ENCODE assay signal across 9 cellular contexts in genomic region chr4:183118585-183118984, GRCh38. TPM values are rescaled to one million over a fixed set of nuclear protein-coding genes. Genes with fewer than 3 reads are reported as not detected.
DNase-seq lines count a peak whose midpoint lies in the region; ATAC-seq and TF ChIP-seq lines count a peak whose summit lies in the region.
"Had no signal": no experiment of that assay in that cellular context is flagged by ENCODE, and none has a peak within 500 bp of the region (broad histone marks: within the 10 kb centered on the region; RNA-seq: fewer than 3 reads in every experiment).

No MANE protein-coding gene starts in this region.

- CTCF ChIA-PET in Caco-2 (lab: Charles Lee), result no interaction called here

- H3K27ac ChIP-seq in neural progenitor cell (peak overlapping the region; percentile 83), MM.1S (ENCODE audit: low read length) (no peak overlapping the region)

- H3K4me1 Mint-ChIP-seq in Caco-2 (ENCODE audit: low read depth, unreplicated experiment) (peaks cover 47% of the 10 kb centered on the region), neural progenitor cell (peaks cover 17% of the 10 kb centered on the region)
- H3K4me1 Mint-ChIP-seq in activated T-cell treated with anti-CD3 and anti-CD28 coated beads, Interleukin-2, amount 50 U/mL, for 4 hours (ENCODE audit: low read depth), result no peaks in the 10 kb centered on the region

- H3K36me3 ChIP-seq in Caco-2 (ENCODE audit: control insufficient read depth, insufficient read depth, low read length) (no peaks in the 10 kb centered on the region), neural progenitor cell (no peaks in the 10 kb centered on the region), MM.1S (replicated peaks; ENCODE audit: insufficient read depth, low read length) (no peaks in the 10 kb centered on the region)

- H3F3A ChIP-seq in neural progenitor cell (ENCODE audit: low read depth) (peaks cover 22% of the 10 kb centered on the region), MM.1S (ENCODE audit: insufficient read depth, low read length) (no peaks in the 10 kb centered on the region)

- H3K27ac Mint-ChIP-seq in Caco-2 (ENCODE audit: unreplicated experiment) (peak overlapping the region; percentile 84), neural progenitor cell (peak overlapping the region; percentile 98)

- peaks cover 3% of the 10 kb centered on the region for H4K20me1 ChIP-seq in neural progenitor cell (ENCODE audit: low read depth)
- no peaks in the 10 kb centered on the region for H4K20me1 ChIP-seq in MM.1S (ENCODE audit: insufficient read depth, low read length)

- no TSS peak for BruUV-seq in Caco-2 (replicated peaks; lab: Mats Ljungman, UMichigan)

- H2AFZ ChIP-seq in neural progenitor cell (replicated peaks) (no peak overlapping the region), MM.1S (ENCODE audit: low read length) (no peak overlapping the region)

- H3K9me3 Mint-ChIP-seq in Caco-2 (ENCODE audit: unreplicated experiment), result no peaks in the 10 kb centered on the region
- H3K9me3 Mint-ChIP-seq in neural progenitor cell, result peaks cover 3% of the 10 kb centered on the region
- no peaks in the 10 kb centered on the region for H3K9me3 Mint-ChIP-seq in activated T-cell treated with anti-CD3 and anti-CD28 coated beads, Interleukin-2, amount 50 U/mL, for 4 hours

- intact Hi-C loops in Caco-2 (cut with micrococcal nuclease; ENCODE audit: unreplicated experiment), result no loop called here

- H3K4me1 ChIP-seq in Caco-2 (peaks cover 57% of the 10 kb centered on the region), neural progenitor cell (peaks cover 19% of the 10 kb centered on the region), MM.1S (ENCODE audit: low read length) (no peaks in the 10 kb centered on the region)

- H3K9me3 ChIP-seq in Caco-2, result no peaks in the 10 kb centered on the region
- no peaks in the 10 kb centered on the region for H3K9me3 ChIP-seq in neural progenitor cell (ENCODE audit: low read depth)
- no peaks in the 10 kb centered on the region for H3K9me3 ChIP-seq in MM.1S (replicated peaks; ENCODE audit: insufficient read depth, low read length)

- H3K4me2 ChIP-seq in neural progenitor cell (peak overlapping the region; percentile 72), MM.1S (ENCODE audit: low read depth, low read length) (no peak overlapping the region)

- TF ChIP-seq CTCF in Caco-2 (IDR thresholded peaks at IDR 0.05; ENCODE audit: insufficient read depth in 1 of 2, low read depth in 1 of 2, low read length in 1 of 2, severe bottlenecking in 1 of 2, unreplicated experiment in 1 of 2), result no peak
- TF ChIP-seq CTCF in fibroblast of mammary gland (conservative IDR thresholded peaks at IDR 0.05; ENCODE audit: control insufficient read depth, insufficient read depth, low read depth, low read length), result no peak
- TF ChIP-seq CTCF in neural progenitor cell (IDR thresholded peaks at IDR 0.05), result no peak
- no peak for TF ChIP-seq CTCF in MM.1S (IDR thresholded peaks at IDR 0.05; ENCODE audit: low read length)

- H3K27me3 Mint-ChIP-seq in Caco-2 (ENCODE audit: insufficient read depth, unreplicated experiment) (no peaks in the 10 kb centered on the region), neural progenitor cell (ENCODE audit: insufficient read depth, low read depth) (no peaks in the 10 kb centered on the region)
- H3K27me3 Mint-ChIP-seq in activated T-cell treated with anti-CD3 and anti-CD28 coated beads, Interleukin-2, amount 50 U/mL, for 4 hours (ENCODE audit: low read depth), result no peaks in the 10 kb centered on the region

- ATAC-seq in HG03565 (IDR thresholded peaks at IDR 0.05; ENCODE audit: unreplicated experiment), result no peak
- ATAC-seq in activated T-cell treated with anti-CD3 and anti-CD28 coated beads, Interleukin-2, amount 50 U/mL, for 4 hours, result no peak
- ATAC-seq in GM21825 (IDR thresholded peaks at IDR 0.05; ENCODE audit: unreplicated experiment), result no peak

- H3K4me3 ChIP-seq in Caco-2 (ENCODE audit: low read depth, low read length) (no peak overlapping the region), fibroblast of mammary gland (ENCODE audit: control insufficient read depth, low read depth, low read length) (no peak overlapping the region), neural progenitor cell (peak overlapping the region; percentile 19), MM.1S (ENCODE audit: low read length) (no peak overlapping the region)

- H3K9me2 ChIP-seq in MM.1S (replicated peaks; ENCODE audit: insufficient read depth, low read length), result no peaks in the 10 kb centered on the region

- H3K9ac ChIP-seq in neural progenitor cell, result no peak overlapping the region
- H3K9ac ChIP-seq in MM.1S (ENCODE audit: low read length), result no peak overlapping the region

- H3K27me3 ChIP-seq in Caco-2 (replicated peaks; ENCODE audit: control insufficient read depth, insufficient read depth, low read length), result no peaks in the 10 kb centered on the region
- no peaks in the 10 kb centered on the region for H3K27me3 ChIP-seq in neural progenitor cell
- no peaks in the 10 kb centered on the region for H3K27me3 ChIP-seq in MM.1S (replicated peaks; ENCODE audit: insufficient read depth, low read length)

- POLR2A ChIA-PET in Caco-2 (lab: Charles Lee), result no interaction called here

- DNase-seq in Caco-2 (peak in 1 of 2 experiments; percentile 34), RPMI7951 (ENCODE audit: low read depth) (peak; percentile 72), fibroblast of mammary gland (ENCODE audit: low read depth) (peak; percentile 80), neural progenitor cell (ENCODE audit: low spot score) (peak; percentile 70), MM.1S (no peak)
- DNase-seq in activated T-cell treated with anti-CD3 and anti-CD28 coated beads, Interleukin-2, amount 50 U/mL, for 4 hours, result no peak
- DNase-seq: RPMI8226 had no signal

- H3K4me3 Mint-ChIP-seq in Caco-2 (ENCODE audit: unreplicated experiment), result peak overlapping the region; percentile 57
- peak overlapping the region; percentile 46 for H3K4me3 Mint-ChIP-seq in neural progenitor cell
- no peak overlapping the region for H3K4me3 Mint-ChIP-seq in activated T-cell treated with anti-CD3 and anti-CD28 coated beads, Interleukin-2, amount 50 U/mL, for 4 hours

- peaks cover 100% of the 10 kb centered on the region for H3K79me2 ChIP-seq in neural progenitor cell (ENCODE audit: low read depth)
- no peaks in the 10 kb centered on the region for H3K79me2 ChIP-seq in MM.1S (ENCODE audit: low read length)

- H3K36me3 Mint-ChIP-seq in Caco-2 (ENCODE audit: insufficient read depth, unreplicated experiment) (peaks cover 21% of the 10 kb centered on the region), neural progenitor cell (no peaks in the 10 kb centered on the region)
- H3K36me3 Mint-ChIP-seq in activated T-cell treated with anti-CD3 and anti-CD28 coated beads, Interleukin-2, amount 50 U/mL, for 4 hours (ENCODE audit: insufficient read depth), result no peaks in the 10 kb centered on the region

RNA-seq across cellular contexts. Expression of gene WWC2, which starts 19.5 kb away (rescaled TPM):
- total RNA-seq in Caco-2 (2022) (120 and 126 TPM in 2 replicates), neural progenitor cell (ENCODE audit: low replicate concordance) (31.7 and 39.6 TPM in 2 replicates)
- total RNA-seq in RPMI7951 (2014; rRNA removed; shearing (Covaris generic)), result 18.9 and 21.4 TPM in 2 replicates
- total RNA-seq in activated T-cell treated with anti-CD3 and anti-CD28 coated beads, Interleukin-2, amount 50 U/mL, for 4 hours, result 1 to 10 TPM; 5.6 to 7.8 (median 6.9) TPM

Comparison
In these comparisons a context has a peak if more than half of its experiments do, and no peak if none do; other contexts are left out.
1. DNase-seq: peak in RPMI7951 (single experiment), fibroblast of mammary gland (single experiment) and neural progenitor cell (single experiment); none in activated T-cell treated with anti-CD3 and anti-CD28 coated beads, Interleukin-2, amount 50 U/mL, for 4 hours (single experiment) and MM.1S (single experiment).